Comparison of ENCODE assay signal across 13 cellular contexts in genomic region chr10:79528261-79528660, GRCh38. TPM values are rescaled to one million over a fixed set of nuclear protein-coding genes. Genes with fewer than 3 reads are reported as not detected.
"Had no signal": no experiment of that assay in that cellular context is flagged by ENCODE, and none has a peak within 500 bp of the region (broad histone marks: within the 10 kb centered on the region; RNA-seq: fewer than 3 reads in every experiment).

No MANE protein-coding gene starts in this region.

RNA-seq across cellular contexts. Expression of gene SFTPA2, which starts 31.9 kb away (rescaled TPM):
- total RNA-seq: activated CD4-positive, alpha-beta memory T cell treated with anti-CD3 and anti-CD28 coated beads, Interleukin-2, amount 10 ng/mL, durations not matched to agents 7 days and 5 days; activated CD4-positive, alpha-beta T cell treated with anti-CD3 and anti-CD28 coated beads for 36 hours; activated CD4-positive, alpha-beta T cell treated with anti-CD3 and anti-CD28 coated beads, Interleukin-2, amount 10 ng/mL, durations not matched to agents 7 days and 5 days; activated CD8-positive, alpha-beta memory T cell treated with anti-CD3 and anti-CD28 coated beads, Interleukin-2, amount 10 ng/mL, durations not matched to agents 7 days and 5 days; activated CD8-positive, alpha-beta T cell treated with anti-CD3 and anti-CD28 coated beads, Interleukin-2, amount 10 ng/mL, durations not matched to agents 7 days and 5 days; activated naive CD8-positive, alpha-beta T cell treated with anti-CD3 and anti-CD28 coated beads, Interleukin-2, amount 10 ng/mL, durations not matched to agents 7 days and 5 days; activated T-helper 2 cell treated with anti-CD3 and anti-CD28 coated beads, Interferon-gamma antibody, Interleukin-2, Interleukin-4, amounts not matched to agents 10 μg/mL and 5 μg/mL and 100 μg/mL, durations not matched to agents 14 hours and 24 hours and 36 hours; ascending aorta; bronchial epithelial cell; T-helper 1 cell treated with Interleukin-12 subunit alpha and Interleukin-12 subunit beta and Interleukin-4 antibody, amounts not matched to agents 30 ng/mL and 1 ng/mL, for 36 hours; T-helper 17 cell; T-helper 2 cell treated with Interferon-gamma antibody and Interleukin-4, amounts not matched to agents 100 ng/mL and 5 ng/mL, for 36 hours had no signal
- polyA plus RNA-seq: cardiac muscle cell had no signal
